8 cellular contexts compared by ENCODE assay signal in the genomic region with DNA sequence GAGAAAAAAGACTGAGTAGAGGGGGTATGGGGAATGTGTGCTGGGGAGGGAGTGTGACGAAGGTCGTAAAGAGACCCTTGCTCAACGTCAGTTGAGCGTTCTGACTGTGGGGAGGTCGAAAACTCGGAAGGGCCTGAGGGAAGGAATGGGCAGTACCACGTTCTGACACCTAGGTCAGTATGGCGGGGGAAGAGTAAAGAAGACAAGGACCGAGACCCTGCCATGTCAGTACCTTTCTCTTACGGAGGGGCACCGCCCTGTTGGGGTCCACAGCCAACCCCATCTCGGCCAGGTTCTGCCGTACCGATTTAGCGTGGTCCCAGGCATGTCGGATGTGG. TPM values are rescaled to one million over a fixed set of nuclear protein-coding genes. Genes with fewer than 3 reads are reported as not detected.
DNase-seq lines count a peak whose midpoint lies in the region; ATAC-seq and TF ChIP-seq lines count a peak whose summit lies in the region.

No MANE protein-coding gene starts in this region.

- no peaks in the 10 kb centered on the region for H3K9me3 ChIP-seq in spleen

- no peak for DNase-seq in BJ (ENCODE audit: low read depth)
- no peak for DNase-seq in activated T-helper 1 cell treated with anti-CD3 and anti-CD28 coated beads, Interleukin-12 subunit alpha, Interleukin-12 subunit beta, Interleukin-2, Interleukin-4 antibody, amounts not matched to agents 30 ng/mL and 10 ng/mL and 1 ng/mL, durations not matched to agents 14 hours and 24 hours and 36 hours (ENCODE audit: low spot score)
- no peak for DNase-seq in spleen
- DNase-seq in germinal center (ENCODE audit: low spot score) = no peak
- no peak for DNase-seq in NCI-H1930 (lab: John Stamatoyannopoulos, UW)

- CTCF ChIA-PET in BJ (lab: Yijun Ruan, JAX) = no interaction called here

- H3K4me1 Mint-ChIP-seq in activated T-helper 1 cell treated with anti-CD3 and anti-CD28 coated beads, Interleukin-12 subunit alpha, Interleukin-12 subunit beta, Interleukin-2, Interleukin-4 antibody, amounts not matched to agents 30 ng/mL and 10 ng/mL and 1 ng/mL, durations not matched to agents 14 hours and 24 hours and 36 hours (ENCODE audit: low read depth) = peaks cover 44% of the 10 kb centered on the region

- 0 to 2% (median 0%) methylated on average over 12 to 16 of the region's 16 CpGs for WGBS in spleen, 5 donors

- TF ChIP-seq CTCF in BJ (IDR thresholded peaks at IDR 0.05; ENCODE audit: insufficient read depth, low read depth, low read length) = no peak
- no peak for TF ChIP-seq CTCF in spleen (IDR thresholded peaks at IDR 0.05 in 8 of 11, conservative IDR thresholded peaks at IDR 0.05 in 3 of 11)

- peak overlapping the region; percentile 98 for H3K27ac Mint-ChIP-seq in activated T-helper 1 cell treated with anti-CD3 and anti-CD28 coated beads, Interleukin-12 subunit alpha, Interleukin-12 subunit beta, Interleukin-2, Interleukin-4 antibody, amounts not matched to agents 30 ng/mL and 10 ng/mL and 1 ng/mL, durations not matched to agents 14 hours and 24 hours and 36 hours

- POLR2A ChIA-PET in BJ (lab: Charles Lee) = no interaction called here

- H3K27me3 Mint-ChIP-seq in activated T-helper 1 cell treated with anti-CD3 and anti-CD28 coated beads, Interleukin-12 subunit alpha, Interleukin-12 subunit beta, Interleukin-2, Interleukin-4 antibody, amounts not matched to agents 30 ng/mL and 10 ng/mL and 1 ng/mL, durations not matched to agents 14 hours and 24 hours and 36 hours (ENCODE audit: insufficient read depth) = no peaks in the 10 kb centered on the region

- H3K27ac ChIP-seq in spleen = peak overlapping the region in 7 of 8 donors; percentile 88 to 98 (median 97)

- H3K4me3 Mint-ChIP-seq in activated T-helper 1 cell treated with anti-CD3 and anti-CD28 coated beads, Interleukin-12 subunit alpha, Interleukin-12 subunit beta, Interleukin-2, Interleukin-4 antibody, amounts not matched to agents 30 ng/mL and 10 ng/mL and 1 ng/mL, durations not matched to agents 14 hours and 24 hours and 36 hours = peak overlapping the region; percentile 100

- TF ChIP-seq POLR2A in spleen (IDR thresholded peaks at IDR 0.05) = no peak

- H3K36me3 Mint-ChIP-seq in activated T-helper 1 cell treated with anti-CD3 and anti-CD28 coated beads, Interleukin-12 subunit alpha, Interleukin-12 subunit beta, Interleukin-2, Interleukin-4 antibody, amounts not matched to agents 30 ng/mL and 10 ng/mL and 1 ng/mL, durations not matched to agents 14 hours and 24 hours and 36 hours (ENCODE audit: low read depth) = peaks cover 46% of the 10 kb centered on the region

- H3K36me3 ChIP-seq in BJ (ENCODE audit: control insufficient read depth, insufficient read depth, low read length) (peaks cover 20% of the 10 kb centered on the region), spleen (peaks cover 0 to 67% (median 47%) of the 10 kb centered on the region in 6 donors)

- H3K4me1 ChIP-seq in spleen = peaks cover 12 to 61% (median 37%) of the 10 kb centered on the region in 6 donors

- H3K27me3 ChIP-seq in BJ (ENCODE audit: control insufficient read depth, insufficient read depth, low read length) (no peaks in the 10 kb centered on the region), spleen (replicated peaks in 1 of 7) (no peaks in the 10 kb centered on the region)

- no peaks in the 10 kb centered on the region for H3K9me3 Mint-ChIP-seq in activated T-helper 1 cell treated with anti-CD3 and anti-CD28 coated beads, Interleukin-12 subunit alpha, Interleukin-12 subunit beta, Interleukin-2, Interleukin-4 antibody, amounts not matched to agents 30 ng/mL and 10 ng/mL and 1 ng/mL, durations not matched to agents 14 hours and 24 hours and 36 hours

- H3K4me3 ChIP-seq in BJ (ENCODE audit: low read depth, low read length) = peak overlapping the region; percentile 77
- peak overlapping the region; percentile 99 for H3K4me3 ChIP-seq in iPS-11a (ENCODE audit: low read depth, low read length)
- peak overlapping the region; percentile 66 to 99 (median 95) for H3K4me3 ChIP-seq in spleen

- peak; percentile 1 for ATAC-seq in HG03139 (IDR thresholded peaks at IDR 0.05; ENCODE audit: unreplicated experiment)
- no peak for ATAC-seq in GM18868 (IDR thresholded peaks at IDR 0.05; ENCODE audit: unreplicated experiment)

- intact Hi-C loops in activated T-helper 1 cell treated with anti-CD3 and anti-CD28 coated beads, Interleukin-12 subunit alpha, Interleukin-12 subunit beta, Interleukin-2, Interleukin-4 antibody, amounts not matched to agents 30 ng/mL and 10 ng/mL and 1 ng/mL, durations not matched to agents 14 hours and 24 hours and 36 hours (cut with micrococcal nuclease) = loop anchor here (1.0 to 10.0 kb wide), 7 partner anchors 23 to 1167 kb away; partner anchors contain the start of genes ARL10, FAM193B, KIAA1191 and LMAN2
- intact Hi-C loops in spleen (cut with DNase I; ENCODE audit: low total_unique reads) = no loop called here

RNA-seq across cellular contexts. Expression of gene NOP16, which starts 0.4 kb away (rescaled TPM):
- polyA plus RNA-seq in BJ (2011; rRNA removed) (35.9 and 36.8 TPM in 2 replicates), spleen (10 to 100 TPM; 37.4 to 47.1 (median 41.5) TPM)
- polyA minus RNA-seq in BJ (2011; rRNA and poly(A)+ RNA removed) = 11.5 and 24.1 TPM in 2 replicates
- 111 TPM in 2 replicates for total RNA-seq in activated T-helper 1 cell treated with anti-CD3 and anti-CD28 coated beads, Interleukin-12 subunit alpha, Interleukin-12 subunit beta, Interleukin-2, Interleukin-4 antibody, amounts not matched to agents 30 ng/mL and 10 ng/mL and 1 ng/mL, durations not matched to agents 14 hours and 24 hours and 36 hours
- 10 to 100 TPM in 5 of 7 donors, 1 to 10 TPM in 2; 5.9 to 23.3 (median 12.4) TPM for total RNA-seq in spleen

RNA-seq across cellular contexts. Expression of gene HIGD2A, which starts 0.6 kb away (rescaled TPM):
- polyA plus RNA-seq in BJ (2011; rRNA removed) (104 and 118 TPM in 2 replicates), spleen (100 to 1,000 TPM; 196 to 276 (median 220) TPM)
- 39.4 and 82.3 TPM in 2 replicates for polyA minus RNA-seq in BJ (2011; rRNA and poly(A)+ RNA removed)
- total RNA-seq in activated T-helper 1 cell treated with anti-CD3 and anti-CD28 coated beads, Interleukin-12 subunit alpha, Interleukin-12 subunit beta, Interleukin-2, Interleukin-4 antibody, amounts not matched to agents 30 ng/mL and 10 ng/mL and 1 ng/mL, durations not matched to agents 14 hours and 24 hours and 36 hours = 93.2 and 93.5 TPM in 2 replicates
- 100 to 1,000 TPM in 4 of 7 donors, 10 to 100 TPM in 3; 89.3 to 191 (median 102) TPM for total RNA-seq in spleen

RNA-seq across cellular contexts. Expression of gene ARL10, which starts 22.7 kb away (rescaled TPM):
- polyA plus RNA-seq in BJ (2011; rRNA removed) (3.2 and 4.8 TPM in 2 replicates), spleen (1 to 10 TPM; 1.6 to 4.0 (median 2.6) TPM)
- polyA minus RNA-seq in BJ (2011; rRNA and poly(A)+ RNA removed) = 6.9 TPM in 2 replicates
- 19.4 and 22.3 TPM in 2 replicates for total RNA-seq in activated T-helper 1 cell treated with anti-CD3 and anti-CD28 coated beads, Interleukin-12 subunit alpha, Interleukin-12 subunit beta, Interleukin-2, Interleukin-4 antibody, amounts not matched to agents 30 ng/mL and 10 ng/mL and 1 ng/mL, durations not matched to agents 14 hours and 24 hours and 36 hours
- total RNA-seq in spleen = 10 to 100 TPM in 3 of 7 donors, 1 to 10 TPM in 4; 4.7 to 17.8 (median 9.0) TPM

RNA-seq across cellular contexts. Expression of gene KIAA1191, which starts 26.4 kb away (rescaled TPM):
- polyA plus RNA-seq in BJ (2011; rRNA removed) (119 and 171 TPM in 2 replicates), spleen (10 to 100 TPM; 24.4 to 34.4 (median 26.3) TPM)
- polyA minus RNA-seq in BJ (2011; rRNA and poly(A)+ RNA removed) = 68.4 and 104 TPM in 2 replicates
- total RNA-seq in activated T-helper 1 cell treated with anti-CD3 and anti-CD28 coated beads, Interleukin-12 subunit alpha, Interleukin-12 subunit beta, Interleukin-2, Interleukin-4 antibody, amounts not matched to agents 30 ng/mL and 10 ng/mL and 1 ng/mL, durations not matched to agents 14 hours and 24 hours and 36 hours = 60.9 and 63.4 TPM in 2 replicates
- 10 to 100 TPM; 60.2 to 99.0 (median 75.1) TPM for total RNA-seq in spleen

RNA-seq across cellular contexts. Expression of gene CLTB, which starts 28.4 kb away (rescaled TPM):
- polyA plus RNA-seq in BJ (2011; rRNA removed) (122 and 141 TPM in 2 replicates), spleen (10 to 100 TPM; 64.1 to 98.4 (median 69.2) TPM)
- 27.5 and 39.1 TPM in 2 replicates for polyA minus RNA-seq in BJ (2011; rRNA and poly(A)+ RNA removed)
- total RNA-seq in activated T-helper 1 cell treated with anti-CD3 and anti-CD28 coated beads, Interleukin-12 subunit alpha, Interleukin-12 subunit beta, Interleukin-2, Interleukin-4 antibody, amounts not matched to agents 30 ng/mL and 10 ng/mL and 1 ng/mL, durations not matched to agents 14 hours and 24 hours and 36 hours = 71.6 and 84.0 TPM in 2 replicates
- total RNA-seq in spleen = 10 to 100 TPM; 51.9 to 70.2 (median 62.9) TPM
